2 cellular contexts compared by ENCODE assay signal in genomic region chr15:99503411-99503810, GRCh38.
TF ChIP-seq lines count a peak whose summit lies in the region.

No MANE protein-coding gene starts in this region.

TF ChIP-seq in HepG2, 621 proteins besides CTCF, POLR2A, EP300 and RAD21:
- TF ChIP-seq SNAPC2 (CRISPR knock-in tag; IDR thresholded peaks at IDR 0.05) (no peak), RXRA (CRISPR knock-in tag; IDR thresholded peaks at IDR 0.05) (no peak), ZNF280D (CRISPR knock-in tag; IDR thresholded peaks at IDR 0.05) (no peak), HIC2 (CRISPR knock-in tag; IDR thresholded peaks at IDR 0.05; ENCODE audit: low read depth) (no peak), HBP1 (CRISPR knock-in tag; IDR thresholded peaks at IDR 0.05; ENCODE audit: low read depth) (no peak), POLR2AphosphoS2 (IDR thresholded peaks at IDR 0.05; ENCODE audit: low read depth, low read length) (no peak), ZNF253 (CRISPR knock-in tag; IDR thresholded peaks at IDR 0.05; ENCODE audit: borderline replicate concordance) (no peak), ZIK1 (CRISPR knock-in tag; IDR thresholded peaks at IDR 0.05; ENCODE audit: borderline replicate concordance, low read depth) (no peak), ELF4 (CRISPR knock-in tag; IDR thresholded peaks at IDR 0.05; ENCODE audit: borderline replicate concordance) (no peak)
TF ChIP-seq in HepG2: peak in this region for 0.

TF ChIP-seq in GM12878, 131 proteins besides CTCF, POLR2A, EP300 and RAD21:
- no peak for TF ChIP-seq MTA3 (IDR thresholded peaks at IDR 0.05; ENCODE audit: borderline replicate concordance, low read length)
- TF ChIP-seq RCOR1 (conservative IDR thresholded peaks at IDR 0.05; ENCODE audit: low read depth, low read length): no peak
- TF ChIP-seq YBX1 (IDR thresholded peaks at IDR 0.05): no peak
- no peak for TF ChIP-seq SREBF1 (IDR thresholded peaks at IDR 0.05; ENCODE audit: low read length)
- no peak for TF ChIP-seq RFX5 (IDR thresholded peaks at IDR 0.05; ENCODE audit: low read depth, low read length)
- TF ChIP-seq IKZF1 (conservative IDR thresholded peaks at IDR 0.05): no peak
- TF ChIP-seq CBX5 (IDR thresholded peaks at IDR 0.05; ENCODE audit: low read depth): no peak
- no peak for TF ChIP-seq ATF2 (IDR thresholded peaks at IDR 0.05; ENCODE audit: low read length)
- no peak for TF ChIP-seq PML (IDR thresholded peaks at IDR 0.05; ENCODE audit: low read length)
- no peak for TF ChIP-seq IRF3 (IDR thresholded peaks at IDR 0.05)
- TF ChIP-seq SRF (IDR thresholded peaks at IDR 0.05; ENCODE audit: low read depth in 2 of 2, low read length in 2 of 2): no peak
- TF ChIP-seq TCF12 (IDR thresholded peaks at IDR 0.05; ENCODE audit: low read depth, low read length): no peak
- TF ChIP-seq NFXL1 (IDR thresholded peaks at IDR 0.05; ENCODE audit: borderline replicate concordance): no peak
- no peak for TF ChIP-seq BHLHE40 (IDR thresholded peaks at IDR 0.05; ENCODE audit: borderline replicate concordance in 1 of 2, low read depth in 2 of 2, low read length in 1 of 2)
- TF ChIP-seq PAX5 (IDR thresholded peaks at IDR 0.05; ENCODE audit: borderline replicate concordance, low read depth, low read length): no peak
- TF ChIP-seq ELK1 (IDR thresholded peaks at IDR 0.05; ENCODE audit: low read depth, low read length): no peak
TF ChIP-seq in GM12878: peak in this region for 0.
